In the genomic region with DNA sequence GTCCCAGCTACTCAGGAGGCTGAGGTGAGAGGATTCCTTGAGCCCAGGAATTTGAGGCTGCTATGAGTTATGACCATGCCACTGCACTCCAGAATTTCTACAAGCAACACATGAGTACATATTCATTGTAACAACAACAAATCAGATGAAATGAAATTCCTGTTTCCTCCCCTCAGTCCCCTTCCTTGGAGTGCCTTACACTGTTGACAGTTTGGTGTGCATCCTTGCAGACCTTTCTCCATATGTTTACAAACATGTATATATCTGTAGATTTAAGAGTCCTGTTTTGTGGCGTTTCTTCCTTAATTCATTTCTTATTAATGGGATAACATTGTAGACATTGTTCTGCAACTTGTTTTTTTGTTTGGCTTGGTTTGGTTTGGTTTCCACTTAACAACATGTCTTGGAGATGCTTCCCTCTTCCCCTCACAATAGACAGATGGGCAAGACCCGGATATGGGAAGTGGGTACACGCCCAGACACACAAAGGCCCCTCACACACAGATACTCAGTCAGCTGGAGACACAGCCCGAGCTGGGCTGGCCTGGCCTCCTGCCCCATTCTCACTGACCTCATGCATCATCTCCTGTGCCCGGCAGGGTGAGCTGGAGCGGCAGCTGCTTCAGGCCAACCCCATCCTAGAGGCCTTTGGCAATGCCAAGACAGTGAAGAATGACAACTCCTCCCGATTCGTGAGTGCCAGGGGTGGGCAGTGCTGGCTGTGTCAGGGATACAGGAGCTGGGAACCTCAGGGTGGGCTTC, we compare ENCODE assay signal across 15 cellular contexts. TPM values are rescaled to one million over a fixed set of nuclear protein-coding genes. Genes with fewer than 3 reads are reported as not detected.
"Had no signal": no experiment of that assay in that cellular context is flagged by ENCODE, and none has a peak within 500 bp of the region (broad histone marks: within the 10 kb centered on the region; RNA-seq: fewer than 3 reads in every experiment).

No MANE protein-coding gene starts in this region.

- H3K27ac ChIP-seq: suprapubic skin, upper lobe of left lung had no signal

- H3K4me1 ChIP-seq: suprapubic skin, upper lobe of left lung had no signal

- H3K27ac Mint-ChIP-seq: activated naive CD8-positive, alpha-beta T cell; brain; dendritic cell treated with granulocyte-macrophage colony-stimulating factor and Interleukin-4, amounts not matched to agents 40 ng/mL and 50 ng/mL, for 4 days had no signal

- H3K36me3 Mint-ChIP-seq: activated naive CD8-positive, alpha-beta T cell had no signal

- H3K4me3 Mint-ChIP-seq: activated naive CD8-positive, alpha-beta T cell; brain; dendritic cell treated with granulocyte-macrophage colony-stimulating factor and Interleukin-4, amounts not matched to agents 40 ng/mL and 50 ng/mL, for 4 days had no signal

- H3K4me3 ChIP-seq: suprapubic skin, upper lobe of left lung had no signal

- H3K9me3 ChIP-seq: suprapubic skin had no signal

- DNase-seq: activated CD4-positive, alpha-beta T cell treated with anti-CD3 and anti-CD28 coated beads, Interleukin-2, amount 50 U/mL, for 1 hour; activated effector memory CD4-positive, alpha-beta T cell treated with anti-CD3 and anti-CD28 coated beads, Interleukin-2, amount 50 U/mL, for 16 hours; activated T-cell treated with anti-CD3 and anti-CD28 coated beads, Interleukin-2, amount 50 U/mL, for 1 hour; cerebellar nuclear complex; glutamatergic neuron; mesenchymal stem cell; stimulated activated CD4-positive, alpha-beta T cell treated with anti-CD3 and anti-CD28 coated beads, Interleukin-12 subunit alpha, Interleukin-12 subunit beta, amount 100 ng/mL, for 4 hours; stimulated activated naive CD4-positive, alpha-beta T cell; upper lobe of left lung had no signal

- ATAC-seq: sciatic nerve had no signal

- H3K27me3 ChIP-seq: upper lobe of left lung had no signal

RNA-seq across cellular contexts. Expression of a gene that starts 21.7 kb away (rescaled TPM):
- total RNA-seq: T-helper 2 cell treated with Interferon-gamma antibody and Interleukin-4, amounts not matched to agents 100 ng/mL and 5 ng/mL, for 36 hours had no signal
